Comparison of ENCODE assay signal across 8 cellular contexts in genomic region chr2:101698419-101699190, GRCh38. TPM values are rescaled to one million over a fixed set of nuclear protein-coding genes. Genes with fewer than 3 reads are reported as not detected.
A peak's percentile ranks its signal among the peaks of the same experiment; 100 is the strongest.
DNase-seq lines count a peak whose midpoint lies in the region; ATAC-seq and TF ChIP-seq lines count a peak whose summit lies in the region.

No MANE protein-coding gene starts in this region.

- CTCF ChIA-PET in HEK293 (lab: Yijun Ruan, JAX), result interaction anchor here (0.7 kb wide), 1 partner anchor 54 kb away, joined by 3 read pairs; no protein-coding TSS in a partner anchor

- peak overlapping the region; percentile 81 for H3K9ac ChIP-seq in SU-DHL-6 (ENCODE audit: low read length)

- POLR2A ChIA-PET in HEK293 (lab: Yijun Ruan, JAX), result interaction anchor here (0.5 to 1.8 kb wide), 3 partner anchors 12 to 73 kb away, joined by 3 to 6 read pairs (median 5); no protein-coding TSS in a partner anchor

- peaks cover 4 to 9% of the 10 kb centered on the region in 2 experiments; a peak in 2 of 3 replicates for H3K36me3 ChIP-seq in HEK293 (ENCODE audit: control insufficient read depth in 2 of 2, insufficient read depth in 1 of 2, low read length in 2 of 2)
- peaks cover 9% of the 10 kb centered on the region; the same call in 1 of the 2 replicates for H3K36me3 ChIP-seq in SU-DHL-6 (ENCODE audit: low read length)
- peaks cover 0 to 16% (median 0%) of the 10 kb centered on the region in 6 donors for H3K36me3 ChIP-seq in spleen

- H3K79me2 ChIP-seq in SU-DHL-6 (ENCODE audit: insufficient read depth, low read length), result peaks cover 53% of the 10 kb centered on the region

- WGBS in right cardiac atrium, result 1% methylated on average over 15 of the region's 15 CpGs
- WGBS in spleen, 5 donors, result 3 to 5% (median 5%) methylated on average over 15 of the region's 15 CpGs

- no peaks in the 10 kb centered on the region for H4K20me1 ChIP-seq in SU-DHL-6 (ENCODE audit: low read depth, low read length)

- DNase-seq in right cardiac atrium (peak in 1 of 3 donors; percentile 18), spleen (no peak), RPMI8226 (no peak)
- no peak for DNase-seq in activated CD4-positive, CD25-positive, alpha-beta regulatory T cell treated with anti-CD3 and anti-CD28 coated beads, Interleukin-2, amount 50 U/mL, for 72 hours

- H3K27ac ChIP-seq in C4-2B, result peak overlapping the region; percentile 90
- peak overlapping the region; percentile 83; the same call in 1 of the 2 replicates for H3K27ac ChIP-seq in HEK293 (ENCODE audit: extremely low read depth, low read depth, low read length)
- peak overlapping the region; percentile 100 for H3K27ac ChIP-seq in SU-DHL-6 (ENCODE audit: low read depth, low read length)
- peak overlapping the region; percentile 87 for H3K27ac ChIP-seq in right cardiac atrium (ENCODE audit: low read length)
- peak overlapping the region; percentile 69 to 91 (median 86) for H3K27ac ChIP-seq in spleen

- H2AFZ ChIP-seq in SU-DHL-6 (ENCODE audit: low read depth, low read length, severe bottlenecking), result no peak overlapping the region

- H3K9me3 ChIP-seq in HEK293 (ENCODE audit: control insufficient read depth, insufficient read depth, low read depth, low read length), result no peaks in the 10 kb centered on the region
- H3K9me3 ChIP-seq in SU-DHL-6 (ENCODE audit: insufficient read depth, low read length), result no peaks in the 10 kb centered on the region
- no peaks in the 10 kb centered on the region for H3K9me3 ChIP-seq in right cardiac atrium (ENCODE audit: control insufficient read depth, low read length)
- H3K9me3 ChIP-seq in spleen, result peaks cover 0 to 10% (median 4%) of the 10 kb centered on the region in 8 donors

- no peaks in the 10 kb centered on the region for H3K27me3 ChIP-seq in SU-DHL-6 (ENCODE audit: low read length)
- H3K27me3 ChIP-seq in right cardiac atrium (ENCODE audit: control insufficient read depth, insufficient read depth), result no peaks in the 10 kb centered on the region
- no peaks in the 10 kb centered on the region for H3K27me3 ChIP-seq in spleen (replicated peaks in 1 of 7)

- H3K9me2 ChIP-seq in SU-DHL-6 (replicated peaks; ENCODE audit: insufficient read depth, low read length), result no peaks in the 10 kb centered on the region

- intact Hi-C loops in right cardiac atrium (cut with DNase I) (loop anchor here in 3 of 4 donors (5.0 to 10.0 kb wide), 4 partner anchors 126 to 184 kb away; no protein-coding TSS in a partner anchor), spleen (cut with DNase I; ENCODE audit: low total_unique reads) (loop anchor here (5.0 kb wide), 1 partner anchor 134 kb away; no protein-coding TSS in a partner anchor)

- H3K4me3 ChIP-seq in HEK293 (ENCODE audit: low read depth, low read length), result peak overlapping the region; percentile 76
- peak overlapping the region; percentile 92 for H3K4me3 ChIP-seq in SU-DHL-6 (ENCODE audit: insufficient read depth, low read length, poor library complexity, severe bottlenecking)
- H3K4me3 ChIP-seq in right cardiac atrium (ENCODE audit: low read length), result peak overlapping the region; percentile 98
- peak overlapping the region; percentile 46 to 72 (median 64) for H3K4me3 ChIP-seq in spleen

- no peak for TF ChIP-seq POLR2A in spleen (IDR thresholded peaks at IDR 0.05)

- peaks cover 47% of the 10 kb centered on the region for H3F3A ChIP-seq in SU-DHL-6 (ENCODE audit: insufficient read depth)

- H3K4me2 ChIP-seq in SU-DHL-6 (ENCODE audit: low read depth, low read length, poor library complexity, severe bottlenecking), result peak overlapping the region; percentile 90

- H3K4me1 ChIP-seq in HEK293 (ENCODE audit: control insufficient read depth, insufficient read depth, low read length) (no peaks in the 10 kb centered on the region), right cardiac atrium (ENCODE audit: control insufficient read depth, insufficient read depth, low read length) (peaks cover 3% of the 10 kb centered on the region), spleen (peaks cover 7 to 66% (median 47%) of the 10 kb centered on the region in 6 donors)

- TF ChIP-seq CTCF in C4-2B (conservative IDR thresholded peaks at IDR 0.05), result no peak
- TF ChIP-seq CTCF in HEK293 (tag by site-specific recombination; IDR thresholded peaks at IDR 0.05), result no peak
- no peak for TF ChIP-seq CTCF in SU-DHL-6 (IDR thresholded peaks at IDR 0.05; ENCODE audit: insufficient read depth, low read length, poor library complexity, severe bottlenecking)
- no peak for TF ChIP-seq CTCF in spleen (IDR thresholded peaks at IDR 0.05 in 8 of 11, conservative IDR thresholded peaks at IDR 0.05 in 3 of 11)

- ATAC-seq in right cardiac atrium (no peak), GM19351 (IDR thresholded peaks at IDR 0.05; ENCODE audit: unreplicated experiment) (no peak)

TF ChIP-seq in HEK293, 187 proteins besides CTCF, POLR2A, EP300 and RAD21 (continues in another document):
- TF ChIP-seq WT1 (tag by site-specific recombination; IDR thresholded peaks at IDR 0.05) (no peak), SCRT2 (tag by site-specific recombination; IDR thresholded peaks at IDR 0.05) (peak; percentile 25; the same call in 1 of the 2 replicates), ZNF341 (tag by site-specific recombination; IDR thresholded peaks at IDR 0.05; ENCODE audit: low read depth) (peak; percentile 59), EGR2 (tag by site-specific recombination; IDR thresholded peaks at IDR 0.05; ENCODE audit: low read depth) (0 out of 2 replicates have a peak, but pooled peaks have one; percentile 2), GLI2 (tag by site-specific recombination; IDR thresholded peaks at IDR 0.05; ENCODE audit: borderline replicate concordance, low read depth) (no peak), ZNF596 (tag by site-specific recombination; IDR thresholded peaks at IDR 0.05) (no peak), ZNF335 (tag by site-specific recombination; conservative IDR thresholded peaks at IDR 0.05) (peak; percentile 40; the same call in 1 of the 2 replicates), ZFHX2 (tag by site-specific recombination; conservative IDR thresholded peaks at IDR 0.05) (peak; percentile 39; the same call in 1 of the 2 replicates), ZNF600 (tag by site-specific recombination; IDR thresholded peaks at IDR 0.05) (no peak), SETDB1 (IDR thresholded peaks at IDR 0.05; ENCODE audit: insufficient read length, low read length) (no peak), KLF7 (tag by site-specific recombination; IDR thresholded peaks at IDR 0.05; ENCODE audit: borderline replicate concordance) (no peak), PRDM1 (tag by site-specific recombination; IDR thresholded peaks at IDR 0.05) (no peak), ZNF473 (tag by site-specific recombination; IDR thresholded peaks at IDR 0.05) (no peak), KLF8 (tag by site-specific recombination; IDR thresholded peaks at IDR 0.05) (no peak), ZNF677 (tag by site-specific recombination; IDR thresholded peaks at IDR 0.05) (no peak)
- TF ChIP-seq, protein P1, sequence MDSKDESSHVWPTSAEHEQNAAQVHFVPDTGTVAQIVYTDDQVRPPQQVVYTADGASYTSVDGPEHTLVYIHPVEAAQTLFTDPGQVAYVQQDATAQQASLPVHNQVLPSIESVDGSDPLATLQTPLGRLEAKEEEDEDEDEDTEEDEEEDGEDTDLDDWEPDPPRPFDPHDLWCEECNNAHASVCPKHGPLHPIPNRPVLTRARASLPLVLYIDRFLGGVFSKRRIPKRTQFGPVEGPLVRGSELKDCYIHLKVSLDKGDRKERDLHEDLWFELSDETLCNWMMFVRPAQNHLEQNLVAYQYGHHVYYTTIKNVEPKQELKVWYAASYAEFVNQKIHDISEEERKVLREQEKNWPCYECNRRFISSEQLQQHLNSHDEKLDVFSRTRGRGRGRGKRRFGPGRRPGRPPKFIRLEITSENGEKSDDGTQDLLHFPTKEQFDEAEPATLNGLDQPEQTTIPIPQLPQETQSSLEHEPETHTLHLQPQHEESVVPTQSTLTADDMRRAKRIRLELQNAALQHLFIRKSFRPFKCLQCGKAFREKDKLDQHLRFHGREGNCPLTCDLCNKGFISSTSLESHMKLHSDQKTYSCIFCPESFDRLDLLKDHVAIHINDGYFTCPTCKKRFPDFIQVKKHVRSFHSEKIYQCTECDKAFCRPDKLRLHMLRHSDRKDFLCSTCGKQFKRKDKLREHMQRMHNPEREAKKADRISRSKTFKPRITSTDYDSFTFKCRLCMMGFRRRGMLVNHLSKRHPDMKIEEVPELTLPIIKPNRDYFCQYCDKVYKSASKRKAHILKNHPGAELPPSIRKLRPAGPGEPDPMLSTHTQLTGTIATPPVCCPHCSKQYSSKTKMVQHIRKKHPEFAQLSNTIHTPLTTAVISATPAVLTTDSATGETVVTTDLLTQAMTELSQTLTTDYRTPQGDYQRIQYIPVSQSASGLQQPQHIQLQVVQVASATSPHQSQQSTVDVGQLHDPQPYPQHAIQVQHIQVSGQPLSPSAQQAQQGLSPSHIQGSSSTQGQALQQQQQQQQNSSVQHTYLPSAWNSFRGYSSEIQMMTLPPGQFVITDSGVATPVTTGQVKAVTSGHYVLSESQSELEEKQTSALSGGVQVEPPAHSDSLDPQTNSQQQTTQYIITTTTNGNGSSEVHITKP (tag by site-specific recombination; IDR thresholded peaks at IDR 0.05), result no peak
- TF ChIP-seq, protein P2, sequence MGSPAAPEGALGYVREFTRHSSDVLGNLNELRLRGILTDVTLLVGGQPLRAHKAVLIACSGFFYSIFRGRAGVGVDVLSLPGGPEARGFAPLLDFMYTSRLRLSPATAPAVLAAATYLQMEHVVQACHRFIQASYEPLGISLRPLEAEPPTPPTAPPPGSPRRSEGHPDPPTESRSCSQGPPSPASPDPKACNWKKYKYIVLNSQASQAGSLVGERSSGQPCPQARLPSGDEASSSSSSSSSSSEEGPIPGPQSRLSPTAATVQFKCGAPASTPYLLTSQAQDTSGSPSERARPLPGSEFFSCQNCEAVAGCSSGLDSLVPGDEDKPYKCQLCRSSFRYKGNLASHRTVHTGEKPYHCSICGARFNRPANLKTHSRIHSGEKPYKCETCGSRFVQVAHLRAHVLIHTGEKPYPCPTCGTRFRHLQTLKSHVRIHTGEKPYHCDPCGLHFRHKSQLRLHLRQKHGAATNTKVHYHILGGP (tag by site-specific recombination; IDR thresholded peaks at IDR 0.05), result no peak

RNA-seq across cellular contexts. Expression of gene MAP4K4, which starts 1.1 kb away (rescaled TPM):
- total RNA-seq in right cardiac atrium, result 10 to 100 TPM; 56.4 to 64.5 (median 61.8) TPM
- polyA plus RNA-seq in right cardiac atrium, result 30.8 TPM
- total RNA-seq in spleen, result 100 to 1,000 TPM in 1 of 7 donors, 10 to 100 TPM in 6; 69.5 to 108 (median 73.1) TPM
- polyA plus RNA-seq in spleen, result 10 to 100 TPM; 16.7 to 19.0 (median 17.3) TPM
